Comparison of ENCODE assay signal across 20 cellular contexts in the genomic region with DNA sequence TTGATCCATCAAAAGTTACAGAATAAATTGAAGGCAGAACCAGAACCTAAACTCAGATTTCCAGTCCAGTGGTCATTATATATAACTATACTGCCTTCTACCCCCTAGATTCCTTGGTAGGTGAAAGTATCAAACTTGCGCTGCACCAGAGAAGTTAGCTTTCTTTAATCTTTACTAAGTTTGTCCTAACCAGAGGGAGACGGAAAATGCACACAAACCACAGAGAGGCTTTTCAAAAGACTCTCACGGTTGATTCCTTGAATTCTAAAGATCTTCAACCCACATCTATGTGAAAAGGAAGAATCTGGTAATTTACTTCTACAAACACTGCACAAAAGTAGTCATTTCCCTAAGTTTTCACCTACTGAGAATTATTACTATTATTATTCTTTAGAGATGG. TPM values are rescaled to one million over a fixed set of nuclear protein-coding genes. Genes with fewer than 3 reads are reported as not detected.
DNase-seq lines count a peak whose midpoint lies in the region; ATAC-seq and TF ChIP-seq lines count a peak whose summit lies in the region.
"Had no signal": no experiment of that assay in that cellular context is flagged by ENCODE, and none has a peak within 500 bp of the region (broad histone marks: within the 10 kb centered on the region; RNA-seq: fewer than 3 reads in every experiment).

No MANE protein-coding gene starts in this region.

- no peak overlapping the region for H2AFZ ChIP-seq in DND-41 (ENCODE audit: low read depth, low read length)

- H3K4me1 Mint-ChIP-seq in activated CD8-positive, alpha-beta T cell treated with anti-CD3 and anti-CD28 coated beads, Interleukin-2, amount 10 ng/mL, durations not matched to agents 7 days and 5 days (ENCODE audit: low read depth), result peaks cover 11% of the 10 kb centered on the region
- H3K4me1 Mint-ChIP-seq in activated CD8-positive, alpha-beta T cell treated with anti-CD3 and anti-CD28 coated beads for 36 hours (ENCODE audit: low read depth), result peaks cover 4% of the 10 kb centered on the region
- H3K4me1 Mint-ChIP-seq in CD4-positive, alpha-beta T cell (ENCODE audit: low read depth), result peaks cover 7% of the 10 kb centered on the region
- H3K4me1 Mint-ChIP-seq: CD14-positive monocyte; CD4-positive, CD25-positive, alpha-beta regulatory T cell had no signal

- H3K4me2 ChIP-seq in DND-41 (ENCODE audit: insufficient read depth, low read length), result no peak overlapping the region
- H3K4me2 ChIP-seq: BLaER1 had no signal

- peaks cover 20% of the 10 kb centered on the region for H3K9me3 Mint-ChIP-seq in activated CD8-positive, alpha-beta T cell treated with anti-CD3 and anti-CD28 coated beads, Interleukin-2, amount 10 ng/mL, durations not matched to agents 7 days and 5 days (ENCODE audit: insufficient read depth)
- H3K9me3 Mint-ChIP-seq in activated CD8-positive, alpha-beta T cell treated with anti-CD3 and anti-CD28 coated beads for 36 hours, result peaks cover 8% of the 10 kb centered on the region
- H3K9me3 Mint-ChIP-seq in CD4-positive, alpha-beta T cell, result no peaks in the 10 kb centered on the region

- peak; percentile 63 for ATAC-seq in activated CD8-positive, alpha-beta T cell treated with anti-CD3 and anti-CD28 coated beads, Interleukin-2, amount 10 ng/mL, durations not matched to agents 7 days and 5 days
- no peak for ATAC-seq in activated CD8-positive, alpha-beta T cell treated with anti-CD3 and anti-CD28 coated beads for 36 hours
- ATAC-seq in CD4-positive, alpha-beta T cell (ENCODE audit: poor library complexity), result no peak
- ATAC-seq in DND-41 (ENCODE audit: insufficient read depth, low read depth), result peak; percentile 86
- ATAC-seq: CD8-positive, alpha-beta T cell; GM12878 had no signal

- DNase-seq in activated CD8-positive, alpha-beta T cell treated with anti-CD3 and anti-CD28 coated beads, Interleukin-2, amount 10 ng/mL, durations not matched to agents 7 days and 5 days, result no peak
- no peak for DNase-seq in activated CD8-positive, alpha-beta T cell treated with anti-CD3 and anti-CD28 coated beads for 36 hours
- no peak for DNase-seq in CD4-positive, alpha-beta T cell
- DNase-seq in DND-41 (no peak), putamen (ENCODE audit: low spot score) (no peak)
- no peak for DNase-seq in stimulated activated naive CD4-positive, alpha-beta T cell treated with Interleukin-2 at 50 U/mL for 16 hours (lab: John Stamatoyannopoulos, UW)
- DNase-seq: 8988T; ACHN; BE2C; C1 segment of cervical spinal cord; Caco-2; Calu3; CD4-positive, CD25-positive, alpha-beta regulatory T cell; CD8-positive, alpha-beta T cell; DMS79 treated with DMSO at 0.1 percent for 48 hours; EL; GDM1 had no signal

- no peaks in the 10 kb centered on the region for H3K27me3 ChIP-seq in CD4-positive, alpha-beta T cell (ENCODE audit: control insufficient read depth, insufficient read depth, low read length)
- H3K27me3 ChIP-seq in DND-41 (ENCODE audit: insufficient read depth, low read length, poor library complexity), result no peaks in the 10 kb centered on the region
- H3K27me3 ChIP-seq: BE2C, BLaER1 had no signal

- H4K20me1 ChIP-seq in DND-41 (ENCODE audit: insufficient read depth, low read length), result no peaks in the 10 kb centered on the region
- H4K20me1 ChIP-seq: BLaER1 had no signal

- H3K4me3 ChIP-seq in DND-41 (ENCODE audit: low read depth in 1 of 2, low read length in 2 of 2), result no peak overlapping the region
- H3K4me3 ChIP-seq: BLaER1, GM12878 had no signal

- H3K9me3 ChIP-seq in CD4-positive, alpha-beta T cell (ENCODE audit: control insufficient read depth, low read length), result peaks cover 5% of the 10 kb centered on the region
- H3K9me3 ChIP-seq in DND-41 (ENCODE audit: insufficient read depth, low read length, severe bottlenecking), result peaks cover 10% of the 10 kb centered on the region
- H3K9me3 ChIP-seq: BE2C, Caco-2 had no signal

- POLR2A ChIA-PET in activated CD8-positive, alpha-beta T cell treated with anti-CD3 and anti-CD28 coated beads, Interleukin-2, amount 10 ng/mL, durations not matched to agents 7 days and 5 days (lab: Charles Lee), result no interaction called here
- POLR2A ChIA-PET in activated CD8-positive, alpha-beta T cell treated with anti-CD3 and anti-CD28 coated beads for 36 hours (lab: Charles Lee), result no interaction called here
- POLR2A ChIA-PET in CD4-positive, alpha-beta T cell (lab: Charles Lee), result no interaction called here

- H3K27me3 Mint-ChIP-seq in activated CD8-positive, alpha-beta T cell treated with anti-CD3 and anti-CD28 coated beads, Interleukin-2, amount 10 ng/mL, durations not matched to agents 7 days and 5 days (ENCODE audit: low read depth), result peaks cover 9% of the 10 kb centered on the region
- no peaks in the 10 kb centered on the region for H3K27me3 Mint-ChIP-seq in activated CD8-positive, alpha-beta T cell treated with anti-CD3 and anti-CD28 coated beads for 36 hours
- H3K27me3 Mint-ChIP-seq in CD4-positive, alpha-beta T cell, result peaks cover 17% of the 10 kb centered on the region

- H3K27ac Mint-ChIP-seq in activated CD8-positive, alpha-beta T cell treated with anti-CD3 and anti-CD28 coated beads, Interleukin-2, amount 10 ng/mL, durations not matched to agents 7 days and 5 days, result no peak overlapping the region
- H3K27ac Mint-ChIP-seq in activated CD8-positive, alpha-beta T cell treated with anti-CD3 and anti-CD28 coated beads for 36 hours, result no peak overlapping the region
- no peak overlapping the region for H3K27ac Mint-ChIP-seq in CD4-positive, alpha-beta T cell
- H3K27ac Mint-ChIP-seq: CD14-positive monocyte; CD4-positive, CD25-positive, alpha-beta regulatory T cell; CD8-positive, alpha-beta T cell had no signal

- H3K9ac ChIP-seq in DND-41 (ENCODE audit: low read depth, low read length), result no peak overlapping the region
- H3K9ac ChIP-seq: BLaER1 had no signal

- H3K36me3 ChIP-seq in DND-41 (ENCODE audit: insufficient read depth, low read length), result no peaks in the 10 kb centered on the region
- H3K36me3 ChIP-seq: BE2C, BLaER1 had no signal

- CTCF ChIA-PET in activated CD8-positive, alpha-beta T cell treated with anti-CD3 and anti-CD28 coated beads, Interleukin-2, amount 10 ng/mL, durations not matched to agents 7 days and 5 days (lab: Charles Lee), result interaction anchor here (1.0 to 1.2 kb wide), 2 partner anchors 18 kb away, joined by 4 read pairs; no protein-coding TSS in a partner anchor
- CTCF ChIA-PET in activated CD8-positive, alpha-beta T cell treated with anti-CD3 and anti-CD28 coated beads for 36 hours (lab: Charles Lee), result interaction anchor here (1.3 kb wide), 1 partner anchor 113 kb away, joined by 4 read pairs; no protein-coding TSS in a partner anchor
- CTCF ChIA-PET in CD4-positive, alpha-beta T cell (lab: Charles Lee), result no interaction called here

- H3K79me2 ChIP-seq in DND-41 (ENCODE audit: insufficient read depth, low read length), result no peaks in the 10 kb centered on the region

- H3K4me1 ChIP-seq in DND-41 (ENCODE audit: insufficient read depth, low read length), result no peaks in the 10 kb centered on the region
- H3K4me1 ChIP-seq: BE2C, BLaER1 had no signal

- no peak overlapping the region for H3K27ac ChIP-seq in CD4-positive, alpha-beta T cell (ENCODE audit: low read depth, low read length)
- no peak overlapping the region for H3K27ac ChIP-seq in DND-41 (ENCODE audit: low read length)
- H3K27ac ChIP-seq: BLaER1 had no signal

- intact Hi-C loops in activated CD8-positive, alpha-beta T cell treated with anti-CD3 and anti-CD28 coated beads for 36 hours (cut with micrococcal nuclease), result no loop called here
- intact Hi-C loops in CD4-positive, alpha-beta T cell (cut with DNase I, micrococcal nuclease), result no loop called here

- peaks cover 5% of the 10 kb centered on the region for H3K36me3 Mint-ChIP-seq in activated CD8-positive, alpha-beta T cell treated with anti-CD3 and anti-CD28 coated beads, Interleukin-2, amount 10 ng/mL, durations not matched to agents 7 days and 5 days (ENCODE audit: low read depth)
- H3K36me3 Mint-ChIP-seq in activated CD8-positive, alpha-beta T cell treated with anti-CD3 and anti-CD28 coated beads for 36 hours (ENCODE audit: low read depth), result no peaks in the 10 kb centered on the region
- no peaks in the 10 kb centered on the region for H3K36me3 Mint-ChIP-seq in CD4-positive, alpha-beta T cell (ENCODE audit: low read depth)
- H3K36me3 Mint-ChIP-seq: CD14-positive monocyte; CD4-positive, CD25-positive, alpha-beta regulatory T cell; CD8-positive, alpha-beta T cell had no signal

- H3K4me3 Mint-ChIP-seq in activated CD8-positive, alpha-beta T cell treated with anti-CD3 and anti-CD28 coated beads, Interleukin-2, amount 10 ng/mL, durations not matched to agents 7 days and 5 days, result peak overlapping the region; percentile 28
- H3K4me3 Mint-ChIP-seq in activated CD8-positive, alpha-beta T cell treated with anti-CD3 and anti-CD28 coated beads for 36 hours, result no peak overlapping the region
- H3K4me3 Mint-ChIP-seq in CD4-positive, alpha-beta T cell, result peak overlapping the region; percentile 25
- H3K4me3 Mint-ChIP-seq: CD14-positive monocyte; CD4-positive, CD25-positive, alpha-beta regulatory T cell; CD8-positive, alpha-beta T cell had no signal

- no peak for TF ChIP-seq CTCF in activated CD8-positive, alpha-beta T cell treated with anti-CD3 and anti-CD28 coated beads for 36 hours (IDR thresholded peaks at IDR 0.05)
- no peak for TF ChIP-seq CTCF in CD4-positive, alpha-beta T cell (IDR thresholded peaks at IDR 0.05)
- TF ChIP-seq CTCF in DND-41 (IDR thresholded peaks at IDR 0.05; ENCODE audit: borderline replicate concordance, extremely low read depth, low read length, poor library complexity, severe bottlenecking), result no peak

RNA-seq across cellular contexts. Expression of a gene that starts 18.2 kb away (rescaled TPM):
- 1 to 10 TPM; 1.2 to 1.5 TPM for total RNA-seq in activated CD8-positive, alpha-beta T cell treated with anti-CD3 and anti-CD28 coated beads, Interleukin-2, amount 10 ng/mL, durations not matched to agents 7 days and 5 days
- total RNA-seq in activated CD8-positive, alpha-beta T cell treated with anti-CD3 and anti-CD28 coated beads for 36 hours, result 1 to 10 TPM; 1.3 to 1.5 TPM
- not detected for total RNA-seq in CD4-positive, alpha-beta T cell

RNA-seq across cellular contexts. Expression of a gene that starts 36.4 kb away (rescaled TPM):
- 10 to 100 TPM; 17.3 to 20.2 TPM for total RNA-seq in activated CD8-positive, alpha-beta T cell treated with anti-CD3 and anti-CD28 coated beads, Interleukin-2, amount 10 ng/mL, durations not matched to agents 7 days and 5 days
- 10 to 100 TPM; 19.9 TPM for total RNA-seq in activated CD8-positive, alpha-beta T cell treated with anti-CD3 and anti-CD28 coated beads for 36 hours
- total RNA-seq in CD4-positive, alpha-beta T cell, result under 1 TPM; 0.44 to 0.50 TPM

Comparison
In these comparisons a context has a peak if more than half of its experiments do, and no peak if none do; other contexts are left out.
1. ATAC-seq: peak in activated CD8-positive, alpha-beta T cell treated with anti-CD3 and anti-CD28 coated beads, Interleukin-2, amount 10 ng/mL, durations not matched to agents 7 days and 5 days (single experiment) and DND-41 (single experiment); none in activated CD8-positive, alpha-beta T cell treated with anti-CD3 and anti-CD28 coated beads for 36 hours (single experiment) and CD4-positive, alpha-beta T cell (single experiment).
2. RNA of a gene that starts 36.4 kb away (total RNA-seq): 17.3 to 20.2 TPM in activated CD8-positive, alpha-beta T cell treated with anti-CD3 and anti-CD28 coated beads, Interleukin-2, amount 10 ng/mL, durations not matched to agents 7 days and 5 days and 19.9 TPM in activated CD8-positive, alpha-beta T cell treated with anti-CD3 and anti-CD28 coated beads for 36 hours; 0.44 to 0.50 TPM in CD4-positive, alpha-beta T cell; every median in the first group is over 10 times any median in the second.